In genomic region chr22:43555561-43556515, GRCh38 we compare ENCODE assay signal across 22 cellular contexts.
DNase-seq lines count a peak whose midpoint lies in the region; ATAC-seq and TF ChIP-seq lines count a peak whose summit lies in the region.
"Had no signal": no experiment of that assay in that cellular context is flagged by ENCODE, and none has a peak within 500 bp of the region (broad histone marks: within the 10 kb centered on the region; RNA-seq: fewer than 3 reads in every experiment).

No MANE protein-coding gene starts in this region.

- H3K27ac ChIP-seq in SK-N-SH (ENCODE audit: low read depth in 2 of 2, low read length in 1 of 2) = no peak overlapping the region
- H3K27ac ChIP-seq in vagina = no peak overlapping the region
- H3K27ac ChIP-seq: 22Rv1 had no signal

- no peak for TF ChIP-seq RAD21 in SK-N-SH (IDR thresholded peaks at IDR 0.05; ENCODE audit: low read length)

- CTCF ChIA-PET in SK-N-SH (lab: Yijun Ruan, JAX) = no interaction called here

- H3K4me3 ChIP-seq in SK-N-SH (ENCODE audit: low read depth in 2 of 2, low read length in 1 of 2) (no peak overlapping the region), vagina (no peak overlapping the region)

- H3K36me3 ChIP-seq in SK-N-SH (replicated peaks in 1 of 2; ENCODE audit: control insufficient read depth in 1 of 2, insufficient read depth in 2 of 2, low read length in 1 of 2) = no peaks in the 10 kb centered on the region
- no peaks in the 10 kb centered on the region for H3K36me3 ChIP-seq in vagina

- H4K20me1 ChIP-seq in SK-N-SH (ENCODE audit: insufficient read depth) = no peaks in the 10 kb centered on the region

- H3K4me1 Mint-ChIP-seq in natural killer cell treated with Interleukin-12 subunit alpha and Interleukin-12 subunit beta and Interleukin-15 and Interleukin-18, amount 100 ng/mL, for 72 hours (ENCODE audit: low read depth in 2 of 2) = no peaks in the 10 kb centered on the region
- H3K4me1 Mint-ChIP-seq in natural killer cell = no peaks in the 10 kb centered on the region

- peaks cover 0 to 10% of the 10 kb centered on the region in 2 donors for H3K27me3 Mint-ChIP-seq in natural killer cell treated with Interleukin-12 subunit alpha and Interleukin-12 subunit beta and Interleukin-15 and Interleukin-18, amount 100 ng/mL, for 72 hours
- H3K27me3 Mint-ChIP-seq in natural killer cell (ENCODE audit: low read depth in 2 of 2) = peaks cover 6 to 22% of the 10 kb centered on the region in 2 donors

- POLR2A ChIA-PET in SK-N-SH (lab: Yijun Ruan, JAX) = no interaction called here

- no peaks in the 10 kb centered on the region for H3K9me3 Mint-ChIP-seq in natural killer cell treated with Interleukin-12 subunit alpha and Interleukin-12 subunit beta and Interleukin-15 and Interleukin-18, amount 100 ng/mL, for 72 hours
- H3K9me3 Mint-ChIP-seq in natural killer cell = no peaks in the 10 kb centered on the region

- TF ChIP-seq EP300 in SK-N-SH (IDR thresholded peaks at IDR 0.05; ENCODE audit: borderline replicate concordance in 1 of 2, low read depth in 1 of 2, low read length in 1 of 2) = no peak

- H3K4me2 ChIP-seq in SK-N-SH = no peak overlapping the region

- TF ChIP-seq CTCF in SK-N-SH (IDR thresholded peaks at IDR 0.05) (no peak), natural killer cell (IDR thresholded peaks at IDR 0.05) (no peak), vagina (IDR thresholded peaks at IDR 0.05) (no peak)

- WGBS in SK-N-SH (ENCODE audit: low lambda C conversion rate) = 57% methylated on average over 6 of the region's 11 CpGs

- H3K27ac Mint-ChIP-seq in natural killer cell treated with Interleukin-12 subunit alpha and Interleukin-12 subunit beta and Interleukin-15 and Interleukin-18, amount 100 ng/mL, for 72 hours = no peak overlapping the region
- no peak overlapping the region for H3K27ac Mint-ChIP-seq in natural killer cell
- H3K27ac Mint-ChIP-seq: CD8-positive, alpha-beta T cell had no signal

- no peak for TF ChIP-seq POLR2A in vagina (IDR thresholded peaks at IDR 0.05)

- no peaks in the 10 kb centered on the region for H3K36me3 Mint-ChIP-seq in natural killer cell treated with Interleukin-12 subunit alpha and Interleukin-12 subunit beta and Interleukin-15 and Interleukin-18, amount 100 ng/mL, for 72 hours
- H3K36me3 Mint-ChIP-seq in natural killer cell = no peaks in the 10 kb centered on the region
- H3K36me3 Mint-ChIP-seq: CD8-positive, alpha-beta T cell had no signal

- ATAC-seq in SK-N-SH treated with all-trans-retinoic acid at 6 μM for 48 hours (no peak), natural killer cell (no peak)
- peak; percentile 9 to 36 for ATAC-seq in natural killer cell treated with Interleukin-12 subunit alpha and Interleukin-12 subunit beta and Interleukin-15 and Interleukin-18, amount 100 ng/mL, for 72 hours
- ATAC-seq: CD8-positive, alpha-beta T cell had no signal

- H3K4me3 Mint-ChIP-seq in natural killer cell treated with Interleukin-12 subunit alpha and Interleukin-12 subunit beta and Interleukin-15 and Interleukin-18, amount 100 ng/mL, for 72 hours = no peak overlapping the region
- H3K4me3 Mint-ChIP-seq in natural killer cell = no peak overlapping the region
- H3K4me3 Mint-ChIP-seq: CD8-positive, alpha-beta T cell had no signal

- no peaks in the 10 kb centered on the region for H3K9me2 ChIP-seq in SK-N-SH

- no peaks in the 10 kb centered on the region for H3K27me3 ChIP-seq in SK-N-SH (ENCODE audit: insufficient read depth)
- H3K27me3 ChIP-seq in vagina = no peaks in the 10 kb centered on the region

- DNase-seq in SK-N-SH = no peak
- DNase-seq in natural killer cell treated with Interleukin-12 subunit alpha and Interleukin-12 subunit beta and Interleukin-15 and Interleukin-18, amount 100 ng/mL, for 72 hours (ENCODE audit: low spot score) = no peak
- no peak for DNase-seq in natural killer cell
- DNase-seq in islet precursor cell = peak; percentile 40
- peak; percentile 54 to 89 for DNase-seq in vagina (ENCODE audit: extremely low spot score in 2 of 2)
- DNase-seq in AG20443 (ENCODE audit: low spot score) = no peak
- DNase-seq in NOMO-1 treated with dmso at 0.1 percent for 144 hours (lab: John Stamatoyannopoulos, UW; ENCODE audit: unreplicated experiment) = no peak
- DNase-seq: AML-193; C1 segment of cervical spinal cord; Calu3; CD8-positive, alpha-beta T cell; GDM1; Kasumi-1; NCI-H1417; NCI-H1694 treated with DMSO at 0.1 percent for 48 hours; NCI-H2081 treated with DMSO at 0.1 percent for 48 hours; NCI-H2171 treated with DMSO at 0.1 percent for 48 hours; NCI-H524 treated with DMSO at 0.1 percent for 48 hours; NCI-H82; OCI-M1 had no signal

- no peaks in the 10 kb centered on the region for H3K79me2 ChIP-seq in SK-N-SH (ENCODE audit: insufficient read depth)

- H3K9me3 ChIP-seq in SK-N-SH (no peaks in the 10 kb centered on the region), vagina (no peaks in the 10 kb centered on the region)

- H3F3A ChIP-seq in SK-N-SH (replicated peaks; ENCODE audit: insufficient read depth) = no peaks in the 10 kb centered on the region

- H3K4me1 ChIP-seq in SK-N-SH (ENCODE audit: control insufficient read depth in 1 of 2, insufficient read depth in 2 of 2, low read depth in 1 of 2, low read length in 1 of 2) (no peaks in the 10 kb centered on the region; a peak in 1 of 4 replicates), vagina (no peaks in the 10 kb centered on the region)

- no peak overlapping the region for H3K9ac ChIP-seq in SK-N-SH

- intact Hi-C loops in natural killer cell (cut with micrococcal nuclease) = no loop called here
- intact Hi-C loops in vagina (cut with DNase I) = no loop called here

- no peak overlapping the region for H2AFZ ChIP-seq in SK-N-SH (ENCODE audit: low read depth)

TF ChIP-seq in SK-N-SH, 30 proteins besides CTCF, POLR2A, EP300 and RAD21 (continues in another document):
- TF ChIP-seq NFIC (IDR thresholded peaks at IDR 0.05; ENCODE audit: borderline replicate concordance) (no peak), RFX5 (IDR thresholded peaks at IDR 0.05; ENCODE audit: low read length) (no peak), MEF2A (IDR thresholded peaks at IDR 0.05; ENCODE audit: borderline replicate concordance, low read depth) (no peak), REST (IDR thresholded peaks at IDR 0.05; ENCODE audit: low read depth, low read length) (peak; percentile 58; the same call in 1 of the 2 replicates), RCOR1 (IDR thresholded peaks at IDR 0.05; ENCODE audit: low read length) (no peak), TAF1 (IDR thresholded peaks at IDR 0.05; ENCODE audit: borderline replicate concordance, low read depth, low read length) (no peak)

TF ChIP-seq in SK-N-SH treated with all-trans-retinoic acid at 6 μM for 48 hours, 23 proteins besides CTCF, POLR2A, EP300 and RAD21 (continues in another document):
- TF ChIP-seq ZNF70 (CRISPR knock-in tag; IDR thresholded peaks at IDR 0.05) (no peak), ZNF565 (CRISPR knock-in tag; conservative IDR thresholded peaks at IDR 0.05; ENCODE audit: low read depth) (no peak), ZNF8 (CRISPR knock-in tag; IDR thresholded peaks at IDR 0.05) (no peak), RARB (CRISPR knock-in tag; IDR thresholded peaks at IDR 0.05) (no peak), CREB5 (CRISPR knock-in tag; IDR thresholded peaks at IDR 0.05; ENCODE audit: low read depth) (no peak), TSHZ2 (CRISPR knock-in tag; IDR thresholded peaks at IDR 0.05) (no peak), OSR1 (CRISPR knock-in tag; IDR thresholded peaks at IDR 0.05) (no peak), PPARA (CRISPR knock-in tag; IDR thresholded peaks at IDR 0.05; ENCODE audit: borderline replicate concordance) (no peak), ARNTL (CRISPR knock-in tag; IDR thresholded peaks at IDR 0.05; ENCODE audit: borderline replicate concordance, low read depth) (no peak), ZFP30 (CRISPR knock-in tag; IDR thresholded peaks at IDR 0.05) (no peak), CSDC2 (CRISPR knock-in tag; IDR thresholded peaks at IDR 0.05) (no peak), GLIS3 (CRISPR knock-in tag; IDR thresholded peaks at IDR 0.05) (no peak), BACH2 (CRISPR knock-in tag; IDR thresholded peaks at IDR 0.05; ENCODE audit: borderline replicate concordance) (no peak), TOX (CRISPR knock-in tag; IDR thresholded peaks at IDR 0.05; ENCODE audit: borderline replicate concordance) (no peak)

Comparison
In these comparisons a context has a peak if more than half of its experiments do, and no peak if none do; other contexts are left out.
1. ATAC-seq: peak in natural killer cell treated with Interleukin-12 subunit alpha and Interleukin-12 subunit beta and Interleukin-15 and Interleukin-18, amount 100 ng/mL, for 72 hours (2 of 2); none in SK-N-SH treated with all-trans-retinoic acid at 6 μM for 48 hours (single experiment) and natural killer cell (0 of 3).
2. DNase-seq: peak in islet precursor cell (single experiment) and vagina (2 of 2); none in SK-N-SH (single experiment), natural killer cell treated with Interleukin-12 subunit alpha and Interleukin-12 subunit beta and Interleukin-15 and Interleukin-18, amount 100 ng/mL, for 72 hours (single experiment), natural killer cell (single experiment), AG20443 (single experiment) and NOMO-1 treated with dmso at 0.1 percent for 144 hours (single experiment).